Comparison of ENCODE assay signal across 32 cellular contexts in genomic region chr22:30452861-30453260, GRCh38. TPM values are rescaled to one million over a fixed set of nuclear protein-coding genes. Genes with fewer than 3 reads are reported as not detected.
"Had no signal": no experiment of that assay in that cellular context is flagged by ENCODE, and none has a peak within 500 bp of the region (broad histone marks: within the 10 kb centered on the region; RNA-seq: fewer than 3 reads in every experiment).

No MANE protein-coding gene starts in this region.

- H3K36me3 Mint-ChIP-seq: activated naive CD4-positive, alpha-beta T cell treated with anti-CD3 and anti-CD28 coated beads, Interleukin-2, amount 50 U/mL, for 24 hours; activated naive CD8-positive, alpha-beta T cell treated with anti-CD3 and anti-CD28 coated beads, Interleukin-2, amount 10 ng/mL, durations not matched to agents 7 days and 5 days had no signal

- DNase-seq: activated CD4-positive, alpha-beta T cell treated with anti-CD3 and anti-CD28 coated beads, Interleukin-2, amount 10 ng/mL, durations not matched to agents 24 days and 14 days; activated CD4-positive, alpha-beta T cell treated with anti-CD3 and anti-CD28 coated beads, Interleukin-2, amount 50 U/mL, for 4 hours; activated CD8-positive, alpha-beta T cell treated with anti-CD3 and anti-CD28 coated beads for 36 hours; activated gamma-delta T cell; activated naive CD4-positive, alpha-beta T cell treated with Interleukin-2 at 50 U/mL for 16 hours; activated naive CD8-positive, alpha-beta T cell treated with anti-CD3 and anti-CD28 coated beads, Interleukin-2, amount 10 ng/mL, durations not matched to agents 7 days and 5 days; activated T-cell treated with anti-CD3 and anti-CD28 coated beads, Interleukin-2, amount 50 U/mL, for 24 hours; amygdala; colonic mucosa; Kasumi-1; KG1; MG63; NCI-H1048; NCI-H1436; NCI-H1694; NCI-H1930; NCI-H2227 treated with DMSO at 0.1 percent for 48 hours; NCI-H446; NCI-H510A treated with DMSO at 0.1 percent for 48 hours; NCI-H526 treated with DMSO at 0.1 percent for 48 hours; NCI-H774; SHP77; SJCRH30 had no signal

- H3K9me3 Mint-ChIP-seq: activated CD4-positive, alpha-beta T cell treated with anti-CD3 and anti-CD28 coated beads, Interleukin-2, amount 10 ng/mL, durations not matched to agents 24 days and 14 days; activated CD8-positive, alpha-beta T cell treated with anti-CD3 and anti-CD28 coated beads for 36 hours; activated naive CD4-positive, alpha-beta T cell treated with anti-CD3 and anti-CD28 coated beads, Interleukin-2, amount 50 U/mL, for 24 hours; activated naive CD8-positive, alpha-beta T cell treated with anti-CD3 and anti-CD28 coated beads, Interleukin-2, amount 10 ng/mL, durations not matched to agents 7 days and 5 days; activated T-cell treated with anti-CD3 and anti-CD28 coated beads, Interleukin-2, amount 50 U/mL, for 24 hours; activated T-helper 2 cell treated with anti-CD3 and anti-CD28 coated beads, Interferon-gamma antibody, Interleukin-2, Interleukin-4, amounts not matched to agents 10 μg/mL and 5 μg/mL and 100 μg/mL, durations not matched to agents 14 hours and 24 hours and 36 hours; central memory CD8-positive, alpha-beta T cell; T-helper 2 cell treated with Interferon-gamma antibody and Interleukin-4, amounts not matched to agents 5 μg/mL and 100 μg/mL, for 36 hours had no signal

- H3K4me1 Mint-ChIP-seq: activated CD4-positive, alpha-beta T cell treated with anti-CD3 and anti-CD28 coated beads, Interleukin-2, amount 10 ng/mL, durations not matched to agents 24 days and 14 days; activated naive CD4-positive, alpha-beta T cell treated with anti-CD3 and anti-CD28 coated beads, Interleukin-2, amount 50 U/mL, for 24 hours; activated naive CD8-positive, alpha-beta T cell treated with anti-CD3 and anti-CD28 coated beads, Interleukin-2, amount 10 ng/mL, durations not matched to agents 7 days and 5 days; central memory CD8-positive, alpha-beta T cell had no signal

- H3K27ac Mint-ChIP-seq: activated CD4-positive, alpha-beta T cell treated with anti-CD3 and anti-CD28 coated beads, Interleukin-2, amount 10 ng/mL, durations not matched to agents 24 days and 14 days; activated CD8-positive, alpha-beta T cell treated with anti-CD3 and anti-CD28 coated beads for 36 hours; activated naive CD4-positive, alpha-beta T cell treated with anti-CD3 and anti-CD28 coated beads, Interleukin-2, amount 50 U/mL, for 24 hours; activated naive CD8-positive, alpha-beta T cell treated with anti-CD3 and anti-CD28 coated beads, Interleukin-2, amount 10 ng/mL, durations not matched to agents 7 days and 5 days; activated T-cell treated with anti-CD3 and anti-CD28 coated beads, Interleukin-2, amount 50 U/mL, for 24 hours; activated T-helper 2 cell treated with anti-CD3 and anti-CD28 coated beads, Interferon-gamma antibody, Interleukin-2, Interleukin-4, amounts not matched to agents 10 μg/mL and 5 μg/mL and 100 μg/mL, durations not matched to agents 14 hours and 24 hours and 36 hours; T-helper 1 cell treated with Interleukin-12 subunit alpha and Interleukin-12 subunit beta and Interleukin-4 antibody, amounts not matched to agents 30 μg/mL and 1 μg/mL, for 36 hours; T-helper 2 cell treated with Interferon-gamma antibody and Interleukin-4, amounts not matched to agents 5 μg/mL and 100 μg/mL, for 36 hours had no signal

- H3K4me3 Mint-ChIP-seq: activated CD4-positive, alpha-beta T cell treated with anti-CD3 and anti-CD28 coated beads, Interleukin-2, amount 10 ng/mL, durations not matched to agents 24 days and 14 days; activated CD8-positive, alpha-beta T cell treated with anti-CD3 and anti-CD28 coated beads for 36 hours; activated naive CD4-positive, alpha-beta T cell treated with anti-CD3 and anti-CD28 coated beads, Interleukin-2, amount 50 U/mL, for 24 hours; activated naive CD8-positive, alpha-beta T cell treated with anti-CD3 and anti-CD28 coated beads, Interleukin-2, amount 10 ng/mL, durations not matched to agents 7 days and 5 days; activated T-cell treated with anti-CD3 and anti-CD28 coated beads, Interleukin-2, amount 50 U/mL, for 24 hours; central memory CD8-positive, alpha-beta T cell; T-helper 1 cell treated with Interleukin-12 subunit alpha and Interleukin-12 subunit beta and Interleukin-4 antibody, amounts not matched to agents 30 μg/mL and 1 μg/mL, for 36 hours; T-helper 2 cell treated with Interferon-gamma antibody and Interleukin-4, amounts not matched to agents 5 μg/mL and 100 μg/mL, for 36 hours had no signal

RNA-seq across cellular contexts. Expression of gene SEC14L3, which starts 19.0 kb away (rescaled TPM):
- total RNA-seq: activated CD4-positive, alpha-beta T cell treated with anti-CD3 and anti-CD28 coated beads, Interleukin-2, amount 10 ng/mL, durations not matched to agents 24 days and 14 days; activated CD8-positive, alpha-beta T cell treated with anti-CD3 and anti-CD28 coated beads for 36 hours; activated naive CD8-positive, alpha-beta T cell treated with anti-CD3 and anti-CD28 coated beads, Interleukin-2, amount 10 ng/mL, durations not matched to agents 7 days and 5 days; activated T-helper 2 cell treated with anti-CD3 and anti-CD28 coated beads, Interferon-gamma antibody, Interleukin-2, Interleukin-4, amounts not matched to agents 10 μg/mL and 5 μg/mL and 100 μg/mL, durations not matched to agents 14 hours and 24 hours and 36 hours; ascending aorta; cardiac muscle cell; chondrocyte; colonic mucosa; RPMI7951; SJCRH30 had no signal

RNA-seq across cellular contexts. Expression of gene SEC14L4, which starts 52.6 kb away (rescaled TPM):
- total RNA-seq: activated CD4-positive, alpha-beta T cell treated with anti-CD3 and anti-CD28 coated beads, Interleukin-2, amount 10 ng/mL, durations not matched to agents 24 days and 14 days; activated CD8-positive, alpha-beta T cell treated with anti-CD3 and anti-CD28 coated beads for 36 hours; activated naive CD8-positive, alpha-beta T cell treated with anti-CD3 and anti-CD28 coated beads, Interleukin-2, amount 10 ng/mL, durations not matched to agents 7 days and 5 days; activated T-helper 2 cell treated with anti-CD3 and anti-CD28 coated beads, Interferon-gamma antibody, Interleukin-2, Interleukin-4, amounts not matched to agents 10 μg/mL and 5 μg/mL and 100 μg/mL, durations not matched to agents 14 hours and 24 hours and 36 hours; ascending aorta; chondrocyte; colonic mucosa; SJCRH30 had no signal
